Comparison of ENCODE assay signal across 8 cellular contexts in genomic region chr14:69712637-69713088, GRCh38. TPM values are rescaled to one million over a fixed set of nuclear protein-coding genes. Genes with fewer than 3 reads are reported as not detected.
A peak's percentile ranks its signal among the peaks of the same experiment; 100 is the strongest.
DNase-seq lines count a peak whose midpoint lies in the region; ATAC-seq and TF ChIP-seq lines count a peak whose summit lies in the region.

No MANE protein-coding gene starts in this region.

- peaks cover 5% of the 10 kb centered on the region for H3K36me3 ChIP-seq in cardiac muscle cell

- no peaks in the 10 kb centered on the region for H3K9me3 ChIP-seq in cardiac muscle cell (ENCODE audit: low read depth)

- no peaks in the 10 kb centered on the region for H3K9me3 Mint-ChIP-seq in T-helper 2 cell treated with Interferon-gamma antibody and Interleukin-4, amounts not matched to agents 5 μg/mL and 100 μg/mL, for 36 hours

- H3K36me3 Mint-ChIP-seq in T-helper 2 cell treated with Interferon-gamma antibody and Interleukin-4, amounts not matched to agents 5 μg/mL and 100 μg/mL, for 36 hours (ENCODE audit: low read depth): peaks cover 57% of the 10 kb centered on the region

- no peak overlapping the region for H3K4me3 ChIP-seq in cardiac muscle cell

- H3K4me1 ChIP-seq in cardiac muscle cell (ENCODE audit: low read depth): peaks cover 37% of the 10 kb centered on the region

- peak overlapping the region; percentile 72 for H3K4me3 Mint-ChIP-seq in T-helper 2 cell treated with Interferon-gamma antibody and Interleukin-4, amounts not matched to agents 5 μg/mL and 100 μg/mL, for 36 hours

- peaks cover 58% of the 10 kb centered on the region for H3K4me1 Mint-ChIP-seq in T-helper 2 cell treated with Interferon-gamma antibody and Interleukin-4, amounts not matched to agents 5 μg/mL and 100 μg/mL, for 36 hours (ENCODE audit: low read depth)

- H3K27ac ChIP-seq in cardiac muscle cell: peak overlapping the region; percentile 89

- intact Hi-C loops in sciatic nerve (cut with DNase I): no loop called here

- H3K27me3 Mint-ChIP-seq in T-helper 2 cell treated with Interferon-gamma antibody and Interleukin-4, amounts not matched to agents 5 μg/mL and 100 μg/mL, for 36 hours (ENCODE audit: low read depth): no peaks in the 10 kb centered on the region

- ATAC-seq in sciatic nerve (peak; percentile 43), GM21576 (IDR thresholded peaks at IDR 0.05; ENCODE audit: unreplicated experiment) (no peak), GM21515 (IDR thresholded peaks at IDR 0.05; ENCODE audit: unreplicated experiment) (no peak)

- no peaks in the 10 kb centered on the region for H3K27me3 ChIP-seq in cardiac muscle cell

- H3K27ac Mint-ChIP-seq in T-helper 2 cell treated with Interferon-gamma antibody and Interleukin-4, amounts not matched to agents 5 μg/mL and 100 μg/mL, for 36 hours: peak overlapping the region; percentile 88

- TF ChIP-seq CTCF in cardiac muscle cell (IDR thresholded peaks at IDR 0.05; ENCODE audit: low read depth, low read length): no peak

- peak; percentile 44 for DNase-seq in NCI-H1694 treated with DMSO at 0.1 percent for 48 hours (lab: John Stamatoyannopoulos, UW)
- no peak for DNase-seq in NCI-H1694 (lab: John Stamatoyannopoulos, UW)
- no peak for DNase-seq in T-helper 2 cell treated with Interferon-gamma antibody and Interleukin-4, amounts not matched to agents 5 μg/mL and 100 μg/mL, for 36 hours (ENCODE audit: low spot score)
- DNase-seq in cardiac muscle cell (ENCODE audit: low read depth in 1 of 2, low spot score in 1 of 2): peak in 1 of 2 donors; percentile 42
- DNase-seq in sciatic nerve (ENCODE audit: low spot score): no peak
- DNase-seq in GOT3 (lab: John Stamatoyannopoulos, UW): no peak

RNA-seq across cellular contexts. Expression of gene SRSF5, which starts 54.3 kb away (rescaled TPM):
- 434 and 687 TPM in 2 replicates for total RNA-seq in cardiac muscle cell
- polyA plus RNA-seq in cardiac muscle cell: 566 and 573 TPM in 2 replicates
- 566 TPM for total RNA-seq in sciatic nerve
